In the genomic region with DNA sequence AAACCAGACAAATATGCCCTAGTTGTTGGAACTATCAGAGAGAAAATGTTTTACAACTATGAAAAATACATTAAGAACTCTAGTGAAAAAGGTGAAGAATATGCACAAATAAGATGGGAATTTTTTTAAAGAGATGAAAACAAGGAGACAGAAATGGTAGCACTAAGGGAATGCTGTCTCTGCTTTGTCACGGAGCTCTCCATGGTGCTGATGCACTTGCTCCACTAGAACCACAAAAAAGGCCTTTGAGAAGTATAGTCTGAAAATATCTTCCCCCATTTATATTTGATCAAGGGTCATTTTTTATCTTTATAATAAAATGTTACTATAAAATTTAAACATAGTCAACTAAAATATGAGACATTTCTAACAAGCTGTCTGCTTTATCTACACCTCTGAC, we compare ENCODE assay signal across 15 cellular contexts.
DNase-seq lines count a peak whose midpoint lies in the region; ATAC-seq, FAIRE-seq and TF ChIP-seq lines count a peak whose summit lies in the region.
"Had no signal": no experiment of that assay in that cellular context is flagged by ENCODE, and none has a peak within 500 bp of the region (broad histone marks: within the 10 kb centered on the region; RNA-seq: fewer than 3 reads in every experiment).

No MANE protein-coding gene starts in this region.

- ATAC-seq in activated CD4-positive, alpha-beta T cell treated with anti-CD3 and anti-CD28 coated beads for 36 hours: no peak
- ATAC-seq in GM18519 (IDR thresholded peaks at IDR 0.05; ENCODE audit: low FRiP score, unreplicated experiment): no peak

- H3K14ac ChIP-seq in H1 (ENCODE audit: insufficient read length): no peak overlapping the region
- H3K14ac ChIP-seq in neuronal stem cell (ENCODE audit: low read length): no peak overlapping the region

- H3K27me3 ChIP-seq in H1 (replicated peaks in 1 of 4; ENCODE audit: control insufficient read depth in 3 of 4, extremely low read depth in 1 of 4, insufficient read depth in 3 of 4, low read length in 3 of 4) (no peaks in the 10 kb centered on the region), neuronal stem cell (ENCODE audit: control insufficient read depth in 3 of 3, insufficient read depth in 3 of 3, low read depth in 1 of 3, low read length in 3 of 3) (no peaks in the 10 kb centered on the region), sigmoid colon (no peaks in the 10 kb centered on the region)
- H3K27me3 ChIP-seq: brain microvascular endothelial cell had no signal

- TF ChIP-seq RAD21 in H1 (IDR thresholded peaks at IDR 0.05 in 1 of 2, conservative IDR thresholded peaks at IDR 0.05 in 1 of 2; ENCODE audit: low read depth in 2 of 2, low read length in 2 of 2): no peak

- H3K18ac ChIP-seq in H1 (ENCODE audit: extremely low read depth, low read length): no peak overlapping the region
- no peak overlapping the region for H3K18ac ChIP-seq in neuronal stem cell (ENCODE audit: low read length)

- H3K23ac ChIP-seq in H1 (ENCODE audit: insufficient read length) (no peak overlapping the region), neuronal stem cell (ENCODE audit: low read depth, low read length, poor library complexity) (no peak overlapping the region)

- H3K36me3 ChIP-seq in H1 (ENCODE audit: control insufficient read depth in 2 of 4, insufficient read depth in 4 of 4, low read length in 3 of 4): no peaks in the 10 kb centered on the region
- H3K36me3 ChIP-seq in neuronal stem cell (replicated peaks in 1 of 2; ENCODE audit: control insufficient read depth in 2 of 2, insufficient read depth in 2 of 2, low read length in 2 of 2): no peaks in the 10 kb centered on the region
- no peaks in the 10 kb centered on the region for H3K36me3 ChIP-seq in sigmoid colon
- H3K36me3 ChIP-seq: brain microvascular endothelial cell had no signal

- H3K4me1 Mint-ChIP-seq in activated CD4-positive, alpha-beta T cell treated with anti-CD3 and anti-CD28 coated beads for 36 hours: no peaks in the 10 kb centered on the region
- H3K4me1 Mint-ChIP-seq in activated CD4-positive, alpha-beta T cell treated with anti-CD3 and anti-CD28 coated beads, Interleukin-2, amount 10 ng/mL, durations not matched to agents 24 days and 14 days: no peaks in the 10 kb centered on the region

- FAIRE-seq in H1 (lab: Jason Lieb, UNC): no peak

- peak; percentile 10 for DNase-seq in activated CD4-positive, alpha-beta T cell treated with anti-CD3 and anti-CD28 coated beads for 36 hours
- DNase-seq in activated CD4-positive, alpha-beta T cell treated with anti-CD3 and anti-CD28 coated beads, Interleukin-2, amount 10 ng/mL, durations not matched to agents 24 days and 14 days: no peak
- DNase-seq in NCI-H460 (ENCODE audit: extremely low read depth, low read depth): peak; percentile 23
- DNase-seq in H1 (ENCODE audit: low read depth in 1 of 2, low spot score in 2 of 2): peak in 1 of 2 experiments; percentile 62
- DNase-seq in neuronal stem cell (ENCODE audit: low spot score): peak; percentile 66
- no peak for DNase-seq in foreskin melanocyte
- no peak for DNase-seq in sigmoid colon
- DNase-seq: activated T-cell treated with anti-CD3 and anti-CD28 coated beads, Interleukin-2, amount 50 U/mL, for 24 hours; brain microvascular endothelial cell; GDM1; NCI-H2227 treated with DMSO at 0.1 percent for 48 hours had no signal

- no peak overlapping the region for H2BK15ac ChIP-seq in H1 (ENCODE audit: low read length)
- no peak overlapping the region for H2BK15ac ChIP-seq in neuronal stem cell (ENCODE audit: low read length)

- no peak overlapping the region for H2BK120ac ChIP-seq in H1 (replicated peaks; ENCODE audit: low read depth, low read length)
- no peak overlapping the region for H2BK120ac ChIP-seq in neuronal stem cell (ENCODE audit: low read depth, low read length)

- no peak overlapping the region for H2BK20ac ChIP-seq in H1 (ENCODE audit: low read length)

- POLR2A ChIA-PET in activated CD4-positive, alpha-beta T cell treated with anti-CD3 and anti-CD28 coated beads for 36 hours (lab: Charles Lee): no interaction called here
- POLR2A ChIA-PET in H1 (lab: Charles Lee; ENCODE audit: partially characterized antibody): interaction anchor here (1.6 kb wide), 1 partner anchor 67 kb away, joined by 5 read pairs; no protein-coding TSS in a partner anchor

- no peak overlapping the region for H2BK5ac ChIP-seq in H1 (ENCODE audit: low read depth, low read length)
- H2BK5ac ChIP-seq in neuronal stem cell (ENCODE audit: low read length): no peak overlapping the region

- no peak overlapping the region for H2AFZ ChIP-seq in H1 (ENCODE audit: low read length)
- no peak overlapping the region for H2AFZ ChIP-seq in neuronal stem cell (ENCODE audit: low read length)

- no peak overlapping the region for H3K27ac Mint-ChIP-seq in activated CD4-positive, alpha-beta T cell treated with anti-CD3 and anti-CD28 coated beads for 36 hours
- H3K27ac Mint-ChIP-seq in activated CD4-positive, alpha-beta T cell treated with anti-CD3 and anti-CD28 coated beads, Interleukin-2, amount 10 ng/mL, durations not matched to agents 24 days and 14 days: no peak overlapping the region
- H3K27ac Mint-ChIP-seq: activated T-cell treated with anti-CD3 and anti-CD28 coated beads, Interleukin-2, amount 50 U/mL, for 24 hours had no signal

- no peaks in the 10 kb centered on the region for H4K20me1 ChIP-seq in H1 (replicated peaks in 1 of 2; ENCODE audit: control insufficient read depth in 1 of 2, insufficient read depth in 2 of 2, low read length in 2 of 2)

- H3K9me3 ChIP-seq in H1 (ENCODE audit: insufficient read depth in 2 of 2, low read depth in 1 of 2, low read length in 1 of 2): no peaks in the 10 kb centered on the region
- no peaks in the 10 kb centered on the region for H3K9me3 ChIP-seq in neuronal stem cell (replicated peaks in 1 of 2; ENCODE audit: control insufficient read depth in 2 of 2, insufficient read depth in 1 of 2, low read depth in 1 of 2, low read length in 2 of 2)
- peaks cover 0 to 9% (median 0%) of the 10 kb centered on the region in 4 donors for H3K9me3 ChIP-seq in sigmoid colon

- H3K27ac ChIP-seq in H1 (ENCODE audit: low read depth, low read length) (no peak overlapping the region), neuronal stem cell (replicated peaks; ENCODE audit: low read length) (no peak overlapping the region), sigmoid colon (no peak overlapping the region)
- H3K27ac ChIP-seq: brain microvascular endothelial cell, epithelial cell of prostate, KMS-11, skin epidermis had no signal

- H4K5ac ChIP-seq in H1 (ENCODE audit: insufficient read length, low read depth, low read length): no peak overlapping the region

- H2BK12ac ChIP-seq in H1 (ENCODE audit: low read depth, low read length): no peak overlapping the region
- H2BK12ac ChIP-seq in neuronal stem cell (ENCODE audit: low read length): no peak overlapping the region

- H4K8ac ChIP-seq in H1 (ENCODE audit: extremely low read depth, insufficient read depth, low read length) (no peak overlapping the region), neuronal stem cell (ENCODE audit: low read depth, low read length) (no peak overlapping the region)

- WGBS in H1 (ENCODE audit: extremely low coverage in 1 of 2, insufficient coverage in 1 of 2, insufficient read length in 1 of 2, insufficient replicate concordance in 2 of 2, low coverage in 1 of 2, low lambda C conversion rate in 2 of 2, missing lambda C conversion rate in 1 of 2), 2 experiments: 12% methylated on average over 1 of the region's 1 CpG; no CpG with 5 or more reads in 1 of the 2 experiments
- WGBS in neuronal stem cell (ENCODE audit: extremely low coverage in 2 of 2, insufficient read length in 2 of 2, insufficient replicate concordance in 1 of 2), 2 donors: no CpG with 5 or more reads among the region's 1 CpG
- WGBS in sigmoid colon, 2 donors: 7 to 8% methylated on average over 1 of the region's 1 CpG

- H3K4me3 ChIP-seq in H1 (ENCODE audit: extremely low read depth in 1 of 4, insufficient read depth in 2 of 4, low read depth in 3 of 4, low read length in 4 of 4) (no peak overlapping the region), neuronal stem cell (ENCODE audit: low read length in 2 of 2) (no peak overlapping the region), sigmoid colon (no peak overlapping the region)
- H3K4me3 ChIP-seq: skin epidermis had no signal

- H3K79me1 ChIP-seq in H1 (ENCODE audit: low read depth, low read length) (no peaks in the 10 kb centered on the region), neuronal stem cell (ENCODE audit: low read depth, low read length) (no peaks in the 10 kb centered on the region)

- H4K91ac ChIP-seq in H1 (replicated peaks; ENCODE audit: insufficient read length, low read length) (no peak overlapping the region), neuronal stem cell (ENCODE audit: low read depth, low read length, poor library complexity) (no peak overlapping the region)

- H2AK5ac ChIP-seq in H1 (ENCODE audit: low read depth, low read length) (no peak overlapping the region), neuronal stem cell (ENCODE audit: low read depth, low read length) (no peak overlapping the region)

- intact Hi-C loops in activated CD4-positive, alpha-beta T cell treated with anti-CD3 and anti-CD28 coated beads for 36 hours (cut with DNase I, micrococcal nuclease): no loop called here
- intact Hi-C loops in activated CD4-positive, alpha-beta T cell treated with anti-CD3 and anti-CD28 coated beads, Interleukin-2, amount 10 ng/mL, durations not matched to agents 24 days and 14 days (cut with micrococcal nuclease): no loop called here
- intact Hi-C loops in sigmoid colon (cut with DNase I): no loop called here

- H3K4me2 ChIP-seq in H1 (ENCODE audit: insufficient read depth in 1 of 2, low read depth in 2 of 2, low read length in 2 of 2) (no peak overlapping the region), neuronal stem cell (ENCODE audit: insufficient read depth, low read length, poor library complexity, severe bottlenecking) (no peak overlapping the region)
- H3K4me2 ChIP-seq: KMS-11 had no signal

- no peaks in the 10 kb centered on the region for H3K23me2 ChIP-seq in H1 (ENCODE audit: low read depth, low read length)

- no peak overlapping the region for H3K4ac ChIP-seq in H1 (replicated peaks; ENCODE audit: insufficient read length, low read depth, low read length)
- H3K4ac ChIP-seq in neuronal stem cell (ENCODE audit: low read length): no peak overlapping the region

- H3K4me3 Mint-ChIP-seq in activated CD4-positive, alpha-beta T cell treated with anti-CD3 and anti-CD28 coated beads for 36 hours: no peak overlapping the region
- H3K4me3 Mint-ChIP-seq in activated CD4-positive, alpha-beta T cell treated with anti-CD3 and anti-CD28 coated beads, Interleukin-2, amount 10 ng/mL, durations not matched to agents 24 days and 14 days: no peak overlapping the region
- H3K4me3 Mint-ChIP-seq: activated T-cell treated with anti-CD3 and anti-CD28 coated beads, Interleukin-2, amount 50 U/mL, for 24 hours had no signal

- H3K9ac ChIP-seq in H1 (replicated peaks in 1 of 4; ENCODE audit: extremely low read depth in 1 of 4, low read depth in 3 of 4, low read length in 3 of 4) (no peak overlapping the region), neuronal stem cell (ENCODE audit: low read depth, low read length, poor library complexity) (no peak overlapping the region)
- H3K9ac ChIP-seq: KMS-11 had no signal

- no peaks in the 10 kb centered on the region for H3K27me3 Mint-ChIP-seq in activated CD4-positive, alpha-beta T cell treated with anti-CD3 and anti-CD28 coated beads for 36 hours
- H3K27me3 Mint-ChIP-seq in activated CD4-positive, alpha-beta T cell treated with anti-CD3 and anti-CD28 coated beads, Interleukin-2, amount 10 ng/mL, durations not matched to agents 24 days and 14 days: no peaks in the 10 kb centered on the region
- H3K27me3 Mint-ChIP-seq: activated T-cell treated with anti-CD3 and anti-CD28 coated beads, Interleukin-2, amount 50 U/mL, for 24 hours had no signal

- no peak overlapping the region for H3K56ac ChIP-seq in H1 (replicated peaks; ENCODE audit: insufficient read length, low read depth, low read length)

- H3K79me2 ChIP-seq in H1 (ENCODE audit: control insufficient read depth in 1 of 2, insufficient read depth in 2 of 2, low read length in 2 of 2): no peaks in the 10 kb centered on the region

- no peaks in the 10 kb centered on the region for H3K4me1 ChIP-seq in H1 (replicated peaks in 1 of 4; ENCODE audit: control insufficient read depth in 3 of 4, insufficient read depth in 4 of 4, low read length in 3 of 4)
- H3K4me1 ChIP-seq in neuronal stem cell (ENCODE audit: control insufficient read depth in 2 of 2, insufficient read depth in 1 of 2, low read depth in 1 of 2, low read length in 2 of 2): no peaks in the 10 kb centered on the region
- no peaks in the 10 kb centered on the region for H3K4me1 ChIP-seq in sigmoid colon

- H3K9me3 Mint-ChIP-seq in activated CD4-positive, alpha-beta T cell treated with anti-CD3 and anti-CD28 coated beads for 36 hours (ENCODE audit: low read depth): peaks cover 3% of the 10 kb centered on the region
- H3K9me3 Mint-ChIP-seq in activated CD4-positive, alpha-beta T cell treated with anti-CD3 and anti-CD28 coated beads, Interleukin-2, amount 10 ng/mL, durations not matched to agents 24 days and 14 days: no peaks in the 10 kb centered on the region

- H3K36me3 Mint-ChIP-seq in activated CD4-positive, alpha-beta T cell treated with anti-CD3 and anti-CD28 coated beads for 36 hours (ENCODE audit: low read depth): no peaks in the 10 kb centered on the region
- H3K36me3 Mint-ChIP-seq in activated CD4-positive, alpha-beta T cell treated with anti-CD3 and anti-CD28 coated beads, Interleukin-2, amount 10 ng/mL, durations not matched to agents 24 days and 14 days (ENCODE audit: low read depth): no peaks in the 10 kb centered on the region

- TF ChIP-seq POLR2A in H1 (IDR thresholded peaks at IDR 0.05; ENCODE audit: control extremely low read depth in 1 of 2, low read depth in 2 of 2, low read length in 2 of 2) (no peak), sigmoid colon (IDR thresholded peaks at IDR 0.05) (no peak)

- CTCF ChIA-PET in activated CD4-positive, alpha-beta T cell treated with anti-CD3 and anti-CD28 coated beads for 36 hours (lab: Charles Lee): no interaction called here
- CTCF ChIA-PET in H1 (lab: Charles Lee; ENCODE audit: partially characterized antibody): no interaction called here

- TF ChIP-seq CTCF in H1 (IDR thresholded peaks at IDR 0.05; ENCODE audit: control extremely low read depth in 1 of 3, insufficient read depth in 1 of 3, low read depth in 1 of 3, low read length in 3 of 3) (no peak), sigmoid colon (IDR thresholded peaks at IDR 0.05) (no peak)

- no peak for TF ChIP-seq EP300 in H1 (IDR thresholded peaks at IDR 0.05; ENCODE audit: borderline replicate concordance in 1 of 2, low read depth in 2 of 2, low read length in 2 of 2)
- TF ChIP-seq EP300 in sigmoid colon (IDR thresholded peaks at IDR 0.05): no peak

Comparison
In these comparisons a context has a peak if more than half of its experiments do, and no peak if none do; other contexts are left out.
1. DNase-seq: peak in activated CD4-positive, alpha-beta T cell treated with anti-CD3 and anti-CD28 coated beads for 36 hours (single experiment), NCI-H460 (single experiment) and neuronal stem cell (single experiment); none in activated CD4-positive, alpha-beta T cell treated with anti-CD3 and anti-CD28 coated beads, Interleukin-2, amount 10 ng/mL, durations not matched to agents 24 days and 14 days (single experiment), foreskin melanocyte (single experiment) and sigmoid colon (single experiment).